In the genomic region with DNA sequence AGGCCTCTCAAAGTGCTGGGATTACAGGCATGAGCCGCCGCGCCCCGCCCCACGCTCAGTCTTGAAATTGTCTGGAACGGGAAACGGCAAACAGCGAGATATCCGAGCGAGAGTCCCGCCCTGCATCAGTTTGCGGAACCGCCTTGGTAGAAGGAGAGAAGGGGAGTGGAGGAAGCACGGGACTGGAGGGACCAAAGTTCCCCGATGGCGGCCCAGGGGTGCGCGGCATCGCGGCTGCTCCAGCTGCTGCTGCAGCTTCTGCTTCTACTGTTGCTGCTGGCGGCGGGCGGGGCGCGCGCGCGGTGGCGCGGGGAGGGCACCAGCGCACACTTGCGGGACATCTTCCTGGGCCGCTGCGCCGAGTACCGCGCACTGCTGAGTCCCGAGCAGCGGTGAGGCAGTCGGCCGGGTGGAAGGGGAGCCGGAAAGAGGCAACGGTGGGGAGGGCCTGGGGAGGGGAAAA, we compare ENCODE assay signal across 8 cellular contexts. TPM values are rescaled to one million over a fixed set of nuclear protein-coding genes. Genes with fewer than 3 reads are reported as not detected.
A peak's percentile ranks its signal among the peaks of the same experiment; 100 is the strongest.
DNase-seq lines count a peak whose midpoint lies in the region; ATAC-seq and TF ChIP-seq lines count a peak whose summit lies in the region.

A gene with protein sequence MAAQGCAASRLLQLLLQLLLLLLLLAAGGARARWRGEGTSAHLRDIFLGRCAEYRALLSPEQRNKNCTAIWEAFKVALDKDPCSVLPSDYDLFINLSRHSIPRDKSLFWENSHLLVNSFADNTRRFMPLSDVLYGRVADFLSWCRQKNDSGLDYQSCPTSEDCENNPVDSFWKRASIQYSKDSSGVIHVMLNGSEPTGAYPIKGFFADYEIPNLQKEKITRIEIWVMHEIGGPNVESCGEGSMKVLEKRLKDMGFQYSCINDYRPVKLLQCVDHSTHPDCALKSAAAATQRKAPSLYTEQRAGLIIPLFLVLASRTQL (plus strand): TSS at position 125 of the 463 bp plus-strand sequence. CDS start 80 bp downstream, at position 205.

- H3K36me3 ChIP-seq in NT2/D1 (ENCODE audit: insufficient read depth, insufficient read length, low read length) (no peaks in the 10 kb centered on the region), thoracic aorta (no peaks in the 10 kb centered on the region)

- DNase-seq in AG04450 (ENCODE audit: low read depth, low spot score) (no peak), NT2/D1 (ENCODE audit: low read depth, low spot score) (no peak), foreskin fibroblast (peak; percentile 45 to 74), nucleus accumbens (lab: John Stamatoyannopoulos, UW) (peak in 47 of 56 donors; percentile 3 to 65 (median 29)), thoracic aorta (ENCODE audit: low spot score) (no peak), NCI-H187 treated with DMSO at 0.1 percent for 48 hours (lab: John Stamatoyannopoulos, UW) (no peak)
- DNase-seq in activated effector memory CD4-positive, alpha-beta T cell treated with Interleukin-2 at 50 U/mL for 16 hours: peak; percentile 29

- H3K27ac ChIP-seq in AG04450 (ENCODE audit: low read depth, low read length) (no peak within 1 kb of the TSS), thoracic aorta (peak within 1 kb of the TSS in 1 of 2 donors; percentile 24)

- H3K4me1 ChIP-seq in NT2/D1 (ENCODE audit: insufficient read depth, insufficient read length) (no peaks in the 10 kb centered on the region), thoracic aorta (ENCODE audit: control insufficient read depth in 1 of 2, low read depth in 2 of 2) (peaks cover 2 to 5% of the 10 kb centered on the region in 2 donors)

- no peaks in the 10 kb centered on the region for H3K27me3 ChIP-seq in AG04450 (ENCODE audit: control insufficient read depth, insufficient read depth, low read length)
- H3K27me3 ChIP-seq in NT2/D1 (ENCODE audit: insufficient read depth, insufficient read length): peaks cover 28% of the 10 kb centered on the region
- H3K27me3 ChIP-seq in thoracic aorta (replicated peaks; ENCODE audit: insufficient read depth): no peaks in the 10 kb centered on the region

- H3K9me3 ChIP-seq in AG04450 (ENCODE audit: control insufficient read depth, insufficient read depth, low read length) (no peaks in the 10 kb centered on the region), NT2/D1 (ENCODE audit: insufficient read depth, low read length) (peaks cover 7% of the 10 kb centered on the region), thoracic aorta (no peaks in the 10 kb centered on the region)

- peak; percentile 75 for ATAC-seq in GM21529 (IDR thresholded peaks at IDR 0.05; ENCODE audit: unreplicated experiment)
- no peak for ATAC-seq in thoracic aorta (ENCODE audit: insufficient number of reproducible peaks, low FRiP score, low read depth)

- TF ChIP-seq CTCF in AG04450 (IDR thresholded peaks at IDR 0.05; ENCODE audit: low read depth, low read length): no peak
- no peak for TF ChIP-seq CTCF in foreskin fibroblast (IDR thresholded peaks at IDR 0.05; ENCODE audit: low read depth, low read length)
- TF ChIP-seq CTCF in thoracic aorta (IDR thresholded peaks at IDR 0.05): no peak

- H3K9ac ChIP-seq in NT2/D1 (ENCODE audit: insufficient read length, low read depth): peak within 1 kb of the TSS; percentile 78

- H3K4me3 ChIP-seq in AG04450 (ENCODE audit: low read depth, low read length) (peak within 1 kb of the TSS; percentile 62), NT2/D1 (ENCODE audit: insufficient read length, low read depth) (peak within 1 kb of the TSS; percentile 54), foreskin fibroblast (ENCODE audit: low read depth in 1 of 2, low read length in 2 of 2) (peak within 1 kb of the TSS; percentile 51 to 56), thoracic aorta (peak within 1 kb of the TSS; percentile 83)

- CTCF ChIA-PET in AG04450 (lab: Charles Lee): no interaction called here

- POLR2A ChIA-PET in AG04450 (lab: Yijun Ruan, JAX): interaction anchor here (0.9 kb wide), 1 partner anchor 21 kb away, joined by 4 read pairs; a partner anchor contains a TSS

RNA-seq across cellular contexts. Expression of the gene that starts here (rescaled TPM):
- 23.7 and 27.6 TPM in 2 replicates for polyA plus RNA-seq in AG04450 (2011; rRNA removed)
- polyA minus RNA-seq in AG04450 (2011; rRNA and poly(A)+ RNA removed): 5.7 and 6.9 TPM in 2 replicates
- 10 to 100 TPM in 1 of 2 donors, 1 to 10 TPM in 1; 9.2 to 15.7 TPM for total RNA-seq in thoracic aorta

Comparison
In these comparisons a context has a peak if more than half of its experiments do, and no peak if none do; other contexts are left out.
1. DNase-seq: peak in activated effector memory CD4-positive, alpha-beta T cell treated with Interleukin-2 at 50 U/mL for 16 hours (single experiment), foreskin fibroblast (2 of 2) and nucleus accumbens (47 of 56); none in AG04450 (single experiment), NT2/D1 (single experiment), thoracic aorta (single experiment) and NCI-H187 treated with DMSO at 0.1 percent for 48 hours (single experiment).
2. Peak in every context shown above with its lines, with median percentiles within 50 percentile points of each other: H3K4me3 ChIP-seq.